ENCODE assay signal across 20 cellular contexts in the genomic region with DNA sequence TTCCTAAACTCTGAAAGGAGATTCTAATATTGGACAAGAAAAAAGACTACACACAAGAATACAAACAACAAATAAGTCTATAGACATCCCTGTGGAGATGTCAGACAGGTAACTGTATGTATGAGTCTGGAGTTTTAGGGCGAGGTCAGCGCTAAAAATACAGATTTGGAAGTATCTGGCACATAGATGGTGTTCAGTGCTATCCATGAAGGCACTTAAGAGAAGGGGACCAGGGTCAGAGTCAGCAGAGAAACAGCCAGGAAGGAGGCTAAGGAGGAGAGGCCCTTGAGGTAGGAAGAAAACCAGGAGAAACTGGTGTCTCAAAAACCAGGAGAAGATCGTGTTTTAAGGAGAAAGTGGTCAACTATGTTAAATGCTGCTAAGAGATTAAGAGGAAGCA. TPM values are rescaled to one million over a fixed set of nuclear protein-coding genes. Genes with fewer than 3 reads are reported as not detected.
"Had no signal": no experiment of that assay in that cellular context is flagged by ENCODE, and none has a peak within 500 bp of the region (broad histone marks: within the 10 kb centered on the region; RNA-seq: fewer than 3 reads in every experiment).

No MANE protein-coding gene starts in this region.

- H3K27ac ChIP-seq: body of pancreas, coronary artery, esophagus muscularis mucosa, neural progenitor cell, ovary had no signal

- H3K9me3 Mint-ChIP-seq: activated CD4-positive, alpha-beta memory T cell treated with anti-CD3 and anti-CD28 coated beads for 36 hours; activated T-cell treated with anti-CD3 and anti-CD28 coated beads, Interleukin-2, amount 50 U/mL, for 72 hours; neural progenitor cell; stimulated activated effector memory CD8-positive, alpha-beta T cell treated with anti-CD3 and anti-CD28 coated beads, Interleukin-12 subunit alpha, Interleukin-12 subunit beta, amount 100 ng/mL, for 72 hours had no signal

- H3K9me3 ChIP-seq: body of pancreas, esophagus muscularis mucosa, ovary had no signal

- H3K27me3 ChIP-seq: body of pancreas, esophagus muscularis mucosa, neural progenitor cell, ovary had no signal

- ATAC-seq: activated T-cell treated with anti-CD3 and anti-CD28 coated beads, Interleukin-2, amount 50 U/mL, for 72 hours; body of pancreas; SK-N-SH treated with all-trans-retinoic acid at 6 μM for 48 hours; stimulated activated effector memory CD8-positive, alpha-beta T cell treated with anti-CD3 and anti-CD28 coated beads, Interleukin-12 subunit alpha, Interleukin-12 subunit beta, amount 100 ng/mL, for 72 hours had no signal

- H3K4me1 Mint-ChIP-seq: neural progenitor cell had no signal

- H3K27me3 Mint-ChIP-seq: activated CD4-positive, alpha-beta memory T cell treated with anti-CD3 and anti-CD28 coated beads for 36 hours had no signal

- H3K36me3 ChIP-seq: ovary had no signal

- H3K4me1 ChIP-seq: neural progenitor cell had no signal

- H3K4me3 ChIP-seq: body of pancreas, coronary artery, esophagus muscularis mucosa, lung, neural progenitor cell, ovary had no signal

- H3K4me3 Mint-ChIP-seq: activated CD4-positive, alpha-beta memory T cell treated with anti-CD3 and anti-CD28 coated beads for 36 hours; activated T-cell treated with anti-CD3 and anti-CD28 coated beads, Interleukin-2, amount 50 U/mL, for 72 hours; neural progenitor cell; stimulated activated effector memory CD8-positive, alpha-beta T cell treated with anti-CD3 and anti-CD28 coated beads, Interleukin-12 subunit alpha, Interleukin-12 subunit beta, amount 100 ng/mL, for 72 hours had no signal

- H3K27ac Mint-ChIP-seq: activated CD4-positive, alpha-beta memory T cell treated with anti-CD3 and anti-CD28 coated beads for 36 hours; activated T-cell treated with anti-CD3 and anti-CD28 coated beads, Interleukin-2, amount 50 U/mL, for 72 hours; neural progenitor cell; stimulated activated effector memory CD8-positive, alpha-beta T cell treated with anti-CD3 and anti-CD28 coated beads, Interleukin-12 subunit alpha, Interleukin-12 subunit beta, amount 100 ng/mL, for 72 hours had no signal

- DNase-seq: activated CD4-positive, alpha-beta memory T cell treated with anti-CD3 and anti-CD28 coated beads for 36 hours; activated CD4-positive, alpha-beta T cell treated with anti-CD3 and anti-CD28 coated beads for 1 hour; activated naive CD4-positive, alpha-beta T cell treated with Interleukin-2 at 50 U/mL for 16 hours; activated T-cell treated with anti-CD3 and anti-CD28 coated beads, Interleukin-2, amount 50 U/mL, for 72 hours; amniotic stem cell; body of pancreas; caudate nucleus; kidney glomerular epithelial cell; midbrain; ovary; T-helper 1 cell; T1000 had no signal

RNA-seq across cellular contexts. Expression of gene TMCO2, which starts 28.4 kb away (rescaled TPM):
- total RNA-seq: activated CD4-positive, alpha-beta memory T cell treated with anti-CD3 and anti-CD28 coated beads for 36 hours; body of pancreas; esophagus muscularis mucosa; lung; myocyte; ovary; ureter had no signal
- polyA plus RNA-seq: lung, ovary had no signal
